ENCODE assay signal across 8 cellular contexts in genomic region chr1:93845554-93846150, GRCh38. TPM values are rescaled to one million over a fixed set of nuclear protein-coding genes. Genes with fewer than 3 reads are reported as not detected.
DNase-seq lines count a peak whose midpoint lies in the region; ATAC-seq, FAIRE-seq and TF ChIP-seq lines count a peak whose summit lies in the region.

No MANE protein-coding gene starts in this region.

- H3K4me3 ChIP-seq in WI38 (ENCODE audit: low read depth, low read length) (peak overlapping the region; percentile 77), fibroblast of mammary gland (ENCODE audit: control insufficient read depth, low read depth, low read length) (peak overlapping the region; percentile 77), osteoblast (ENCODE audit: insufficient read depth, low read length) (peak overlapping the region; percentile 82)

- peak overlapping the region; percentile 79 for H2AFZ ChIP-seq in osteoblast (ENCODE audit: low read length)

- peak; percentile 90 for DNase-seq in Daoy (ENCODE audit: low read depth)
- DNase-seq in HTR-8/SVneo (ENCODE audit: insufficient read length, low spot score) = peak; percentile 14
- DNase-seq in fibroblast of mammary gland (ENCODE audit: low read depth) = peak; percentile 88
- DNase-seq in osteoblast (ENCODE audit: insufficient read length, low spot score, missing footprints) = peak; percentile 93
- no peak for DNase-seq in NCI-H2029 (lab: John Stamatoyannopoulos, UW)
- no peak for DNase-seq in middle frontal gyrus (ENCODE audit: extremely low spot score, low spot score)

- FAIRE-seq in HTR-8/SVneo (lab: Jason Lieb, UNC) = no peak

- no peaks in the 10 kb centered on the region for H3K9me3 ChIP-seq in osteoblast (ENCODE audit: low read depth, low read length)

- H3K27ac ChIP-seq in osteoblast (ENCODE audit: low read depth, low read length) = peak overlapping the region; percentile 97

- H3K4me2 ChIP-seq in osteoblast (ENCODE audit: insufficient read depth, low read length) = peak overlapping the region; percentile 96

- H4K20me1 ChIP-seq in osteoblast (ENCODE audit: insufficient read depth, low read length) = no peaks in the 10 kb centered on the region

- H3K36me3 ChIP-seq in osteoblast (ENCODE audit: insufficient read depth, low read length) = no peaks in the 10 kb centered on the region

- ATAC-seq in GM19455 (IDR thresholded peaks at IDR 0.05; ENCODE audit: unreplicated experiment) = peak; percentile 9

- TF ChIP-seq CTCF in WI38 (IDR thresholded peaks at IDR 0.05; ENCODE audit: low read depth, low read length) = no peak
- TF ChIP-seq CTCF in fibroblast of mammary gland (conservative IDR thresholded peaks at IDR 0.05; ENCODE audit: control insufficient read depth, insufficient read depth, low read depth, low read length) = no peak
- no peak for TF ChIP-seq CTCF in osteoblast (IDR thresholded peaks at IDR 0.05; ENCODE audit: extremely low read depth, low read depth, low read length)

- H3K79me2 ChIP-seq in osteoblast (ENCODE audit: insufficient read depth, low read length) = no peaks in the 10 kb centered on the region

- H3K27me3 ChIP-seq in osteoblast (ENCODE audit: insufficient read depth, low read length) = no peaks in the 10 kb centered on the region

- H3K4me1 ChIP-seq in osteoblast (ENCODE audit: insufficient read depth, low read length) = peaks cover 37% of the 10 kb centered on the region

RNA-seq across cellular contexts. Expression of gene DNTTIP2, which starts 33.4 kb away (rescaled TPM):
- 99.9 and 123 TPM in 2 replicates for total RNA-seq in Daoy (2014; rRNA removed; shearing (Covaris generic))
- total RNA-seq in osteoblast = 23.5 and 25.3 TPM in 2 replicates

Comparison
In these comparisons a context has a peak if more than half of its experiments do, and no peak if none do; other contexts are left out.
1. DNase-seq: peak in Daoy (single experiment), HTR-8/SVneo (single experiment), fibroblast of mammary gland (single experiment) and osteoblast (single experiment); none in NCI-H2029 (single experiment) and middle frontal gyrus (single experiment).
2. Peak in every context shown above with its lines, with median percentiles within 50 percentile points of each other: H3K4me3 ChIP-seq.